18 cellular contexts compared by ENCODE assay signal in the genomic region with DNA sequence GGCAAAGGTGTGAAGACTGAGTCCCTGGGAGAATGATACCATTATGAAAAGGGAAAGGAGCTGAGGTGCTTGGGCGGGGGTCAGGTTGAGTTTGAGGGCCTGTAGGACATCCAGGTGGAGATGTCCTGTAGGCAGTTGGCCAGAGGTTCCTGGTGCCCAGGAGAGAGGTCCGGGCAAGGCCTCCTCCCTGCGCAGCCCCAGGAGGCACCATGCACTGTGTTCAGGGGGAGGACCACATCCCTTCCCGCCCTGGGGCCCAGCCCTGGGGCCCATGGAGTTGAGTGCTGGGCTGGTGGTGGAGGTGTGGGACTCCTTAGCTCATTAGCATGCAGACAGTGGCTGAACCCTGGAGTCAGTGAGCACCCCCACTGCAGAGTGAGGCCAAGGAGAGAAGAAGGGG. TPM values are rescaled to one million over a fixed set of nuclear protein-coding genes. Genes with fewer than 3 reads are reported as not detected.
DNase-seq lines count a peak whose midpoint lies in the region; ATAC-seq and TF ChIP-seq lines count a peak whose summit lies in the region.
"Had no signal": no experiment of that assay in that cellular context is flagged by ENCODE, and none has a peak within 500 bp of the region (broad histone marks: within the 10 kb centered on the region; RNA-seq: fewer than 3 reads in every experiment).

No MANE protein-coding gene starts in this region.

- H4K8ac ChIP-seq in neuronal stem cell (ENCODE audit: low read depth, low read length) = no peak overlapping the region

- peak overlapping the region; percentile 88 for H2AFZ ChIP-seq in neuronal stem cell (ENCODE audit: low read length)

- ATAC-seq in natural killer cell treated with Interleukin-12 subunit alpha and Interleukin-12 subunit beta and Interleukin-15 and Interleukin-18, amount 100 ng/mL, for 72 hours = no peak
- ATAC-seq: Panc1 had no signal

- H2BK5ac ChIP-seq in neuronal stem cell (ENCODE audit: low read length) = no peak overlapping the region

- H2AK5ac ChIP-seq in neuronal stem cell (ENCODE audit: low read depth, low read length) = peak overlapping the region; percentile 72

- H3K4ac ChIP-seq in neuronal stem cell (ENCODE audit: low read length) = no peak overlapping the region

- peak overlapping the region; percentile 94 for H3K18ac ChIP-seq in neuronal stem cell (ENCODE audit: low read length)

- peaks cover 0 to 34% (median 4%) of the 10 kb centered on the region in 3 experiments for H3K27me3 ChIP-seq in neuronal stem cell (ENCODE audit: control insufficient read depth in 3 of 3, insufficient read depth in 3 of 3, low read depth in 1 of 3, low read length in 3 of 3)
- H3K27me3 ChIP-seq: BE2C, MG63 had no signal

- H3K36me3 Mint-ChIP-seq in CD14-positive monocyte (peaks cover 3 to 5% of the 10 kb centered on the region in 2 donors), glutamatergic neuron (ENCODE audit: unreplicated experiment) (no peaks in the 10 kb centered on the region)
- no peaks in the 10 kb centered on the region for H3K36me3 Mint-ChIP-seq in natural killer cell treated with Interleukin-12 subunit alpha and Interleukin-12 subunit beta and Interleukin-15 and Interleukin-18, amount 100 ng/mL, for 72 hours

- H3K4me1 Mint-ChIP-seq in CD14-positive monocyte (peaks cover 3% of the 10 kb centered on the region), glutamatergic neuron (ENCODE audit: low read depth, unreplicated experiment) (peaks cover 4% of the 10 kb centered on the region)
- H3K4me1 Mint-ChIP-seq in natural killer cell treated with Interleukin-12 subunit alpha and Interleukin-12 subunit beta and Interleukin-15 and Interleukin-18, amount 100 ng/mL, for 72 hours (ENCODE audit: low read depth in 2 of 2) = peaks cover 4 to 8% of the 10 kb centered on the region in 2 donors

- H3K9me3 ChIP-seq in neuronal stem cell (replicated peaks in 1 of 2; ENCODE audit: control insufficient read depth in 2 of 2, insufficient read depth in 1 of 2, low read depth in 1 of 2, low read length in 2 of 2) = no peaks in the 10 kb centered on the region
- H3K9me3 ChIP-seq: BE2C, MG63 had no signal

- H3K27ac Mint-ChIP-seq in CD14-positive monocyte = no peak overlapping the region
- H3K27ac Mint-ChIP-seq in glutamatergic neuron (ENCODE audit: unreplicated experiment) = peak overlapping the region; percentile 4
- no peak overlapping the region for H3K27ac Mint-ChIP-seq in natural killer cell treated with Interleukin-12 subunit alpha and Interleukin-12 subunit beta and Interleukin-15 and Interleukin-18, amount 100 ng/mL, for 72 hours

- POLR2A ChIA-PET in RWPE1 (lab: Yijun Ruan, JAX; ENCODE audit: low non-redundant PET) = no interaction called here

- TF ChIP-seq CTCF in CD14-positive monocyte (IDR thresholded peaks at IDR 0.05) (no peak), RWPE1 (conservative IDR thresholded peaks at IDR 0.05; ENCODE audit: low read depth) (no peak), glutamatergic neuron (IDR thresholded peaks at IDR 0.05; ENCODE audit: partially characterized antibody, unreplicated experiment) (no peak)

- H3K4me3 Mint-ChIP-seq in CD14-positive monocyte = no peak overlapping the region
- no peak overlapping the region for H3K4me3 Mint-ChIP-seq in glutamatergic neuron (ENCODE audit: unreplicated experiment)
- no peak overlapping the region for H3K4me3 Mint-ChIP-seq in natural killer cell treated with Interleukin-12 subunit alpha and Interleukin-12 subunit beta and Interleukin-15 and Interleukin-18, amount 100 ng/mL, for 72 hours
- H3K4me3 Mint-ChIP-seq: CD8-positive, alpha-beta memory T cell had no signal

- DNase-seq in CD14-positive monocyte (ENCODE audit: low spot score) (peak; percentile 27), RWPE1 (ENCODE audit: low spot score) (no peak), glutamatergic neuron (no peak), neuronal stem cell (ENCODE audit: low spot score) (no peak), NCI-H2107 treated with DMSO at 0.1 percent for 48 hours (lab: John Stamatoyannopoulos, UW; ENCODE audit: unreplicated experiment) (no peak), NOMO-1 treated with DMSO at 0.1 percent for 48 hours (lab: John Stamatoyannopoulos, UW; ENCODE audit: unreplicated experiment) (no peak)
- DNase-seq in activated CD4-positive, alpha-beta T cell treated with anti-CD3 and anti-CD28 coated beads, Interleukin-2, amount 50 U/mL, for 48 hours = no peak
- DNase-seq in natural killer cell treated with Interleukin-12 subunit alpha and Interleukin-12 subunit beta and Interleukin-15 and Interleukin-18, amount 100 ng/mL, for 72 hours (ENCODE audit: low spot score) = no peak
- DNase-seq: ACHN; CD8-positive, alpha-beta memory T cell; MG63; NCI-H1105 treated with DMSO at 0.1 percent for 48 hours; NCI-H2171; NCI-H446 treated with DMSO at 0.1 percent for 48 hours; NCI-H748 treated with DMSO at 0.1 percent for 48 hours; Right ventricle myocardium superior had no signal

- CTCF ChIA-PET in RWPE1 (lab: Yijun Ruan, JAX) = interaction anchor here (1.2 kb wide), 1 partner anchor 57 kb away, joined by 3 read pairs; no protein-coding TSS in a partner anchor

- no peaks in the 10 kb centered on the region for H3K36me3 ChIP-seq in neuronal stem cell (replicated peaks in 1 of 2; ENCODE audit: control insufficient read depth in 2 of 2, insufficient read depth in 2 of 2, low read length in 2 of 2)
- H3K36me3 ChIP-seq: BE2C, MG63 had no signal

- H3K27ac ChIP-seq in RWPE1 (peak overlapping the region; percentile 35), neuronal stem cell (replicated peaks; ENCODE audit: low read length) (peak overlapping the region; percentile 50)

- H3K27me3 Mint-ChIP-seq in CD14-positive monocyte (ENCODE audit: low read depth in 3 of 3) (peaks cover 30 to 32% (median 32%) of the 10 kb centered on the region in 3 donors), glutamatergic neuron (ENCODE audit: unreplicated experiment) (peaks cover 10% of the 10 kb centered on the region)
- H3K27me3 Mint-ChIP-seq in natural killer cell treated with Interleukin-12 subunit alpha and Interleukin-12 subunit beta and Interleukin-15 and Interleukin-18, amount 100 ng/mL, for 72 hours = peaks cover 9 to 18% of the 10 kb centered on the region in 2 donors

- peak overlapping the region; percentile 57 for H3K9ac ChIP-seq in neuronal stem cell (ENCODE audit: low read depth, low read length, poor library complexity)

- peaks cover 15 to 22% of the 10 kb centered on the region in 2 donors for H3K4me1 ChIP-seq in neuronal stem cell (ENCODE audit: control insufficient read depth in 2 of 2, insufficient read depth in 1 of 2, low read depth in 1 of 2, low read length in 2 of 2)

- peak overlapping the region; percentile 87 for H2BK12ac ChIP-seq in neuronal stem cell (ENCODE audit: low read length)

- peak overlapping the region; percentile 32 for H3K14ac ChIP-seq in neuronal stem cell (ENCODE audit: low read length)

- intact Hi-C loops in CD14-positive monocyte (cut with micrococcal nuclease) = no loop called here

- H3K23ac ChIP-seq in neuronal stem cell (ENCODE audit: low read depth, low read length, poor library complexity) = no peak overlapping the region

- no peaks in the 10 kb centered on the region for H3K79me1 ChIP-seq in neuronal stem cell (ENCODE audit: low read depth, low read length)

- peak overlapping the region; percentile 40 for H2BK15ac ChIP-seq in neuronal stem cell (ENCODE audit: low read length)

- H2BK120ac ChIP-seq in neuronal stem cell (ENCODE audit: low read depth, low read length) = no peak overlapping the region

- no peak overlapping the region for H3K4me2 ChIP-seq in neuronal stem cell (ENCODE audit: insufficient read depth, low read length, poor library complexity, severe bottlenecking)

- H3K4me3 ChIP-seq in neuronal stem cell (ENCODE audit: low read length in 2 of 2) = peak overlapping the region in 1 of 2 donors; percentile 3
- H3K4me3 ChIP-seq: MG63 had no signal

- WGBS in neuronal stem cell (ENCODE audit: extremely low coverage in 2 of 2, insufficient read length in 2 of 2, insufficient replicate concordance in 1 of 2), 2 donors = no CpG with 5 or more reads among the region's 4 CpGs

- peaks cover 0 to 5% (median 4%) of the 10 kb centered on the region in 7 donors for H3K9me3 Mint-ChIP-seq in CD14-positive monocyte
- peaks cover 4% of the 10 kb centered on the region for H3K9me3 Mint-ChIP-seq in glutamatergic neuron (ENCODE audit: unreplicated experiment)
- H3K9me3 Mint-ChIP-seq in natural killer cell treated with Interleukin-12 subunit alpha and Interleukin-12 subunit beta and Interleukin-15 and Interleukin-18, amount 100 ng/mL, for 72 hours = no peaks in the 10 kb centered on the region
- H3K9me3 Mint-ChIP-seq: CD8-positive, alpha-beta memory T cell had no signal

- H4K91ac ChIP-seq in neuronal stem cell (ENCODE audit: low read depth, low read length, poor library complexity) = peak overlapping the region; percentile 79

RNA-seq across cellular contexts. Expression of a gene that starts 5.6 kb away (rescaled TPM):
- not detected for polyA plus RNA-seq in CD14-positive monocyte
- total RNA-seq in glutamatergic neuron (ENCODE audit: unreplicated experiment) = 3.5 TPM
- 5.6 TPM for polyA plus RNA-seq in neuronal stem cell (2013, experiment 1 of 2)
- 4.9 TPM for polyA plus RNA-seq in neuronal stem cell (2013, experiment 2 of 2)
- under 1 TPM in 1 of 2 donors, not detected in 1; 0.50 TPM for total RNA-seq in natural killer cell treated with Interleukin-12 subunit alpha and Interleukin-12 subunit beta and Interleukin-15 and Interleukin-18, amount 100 ng/mL, for 72 hours

RNA-seq across cellular contexts. Expression of a gene that starts 41.2 kb away (rescaled TPM):
- not detected for polyA plus RNA-seq in CD14-positive monocyte
- not detected for total RNA-seq in glutamatergic neuron (ENCODE audit: unreplicated experiment)
- not detected for polyA plus RNA-seq in neuronal stem cell (2013, experiment 1 of 2)
- polyA plus RNA-seq in neuronal stem cell (2013, experiment 2 of 2) = not detected
- not detected for total RNA-seq in natural killer cell treated with Interleukin-12 subunit alpha and Interleukin-12 subunit beta and Interleukin-15 and Interleukin-18, amount 100 ng/mL, for 72 hours
- total RNA-seq: CD8-positive, alpha-beta memory T cell; Right ventricle myocardium superior had no signal
- polyA plus RNA-seq: CD8-positive, alpha-beta memory T cell had no signal

RNA-seq across cellular contexts. Expression of a gene that starts 52.3 kb away (rescaled TPM):
- polyA plus RNA-seq in CD14-positive monocyte = not detected
- total RNA-seq in glutamatergic neuron (ENCODE audit: unreplicated experiment) = not detected
- 0.39 TPM for polyA plus RNA-seq in neuronal stem cell (2013, experiment 1 of 2)
- polyA plus RNA-seq in neuronal stem cell (2013, experiment 2 of 2) = 0.58 TPM
- total RNA-seq in natural killer cell treated with Interleukin-12 subunit alpha and Interleukin-12 subunit beta and Interleukin-15 and Interleukin-18, amount 100 ng/mL, for 72 hours = not detected
- total RNA-seq: CD8-positive, alpha-beta memory T cell had no signal
- polyA plus RNA-seq: CD8-positive, alpha-beta memory T cell had no signal
